In genomic region chr12:106179086-106179485, GRCh38 we compare ENCODE assay signal across 11 cellular contexts. TPM values are rescaled to one million over a fixed set of nuclear protein-coding genes. Genes with fewer than 3 reads are reported as not detected.
DNase-seq lines count a peak whose midpoint lies in the region; TF ChIP-seq lines count a peak whose summit lies in the region.
"Had no signal": no experiment of that assay in that cellular context is flagged by ENCODE, and none has a peak within 500 bp of the region (broad histone marks: within the 10 kb centered on the region; RNA-seq: fewer than 3 reads in every experiment).

No MANE protein-coding gene starts in this region.

- intact Hi-C loops in sigmoid colon (cut with DNase I), result no loop called here

- H3K4me1 ChIP-seq in cardiac muscle cell (ENCODE audit: low read depth) (peaks cover 20% of the 10 kb centered on the region), sigmoid colon (peaks cover 0 to 5% (median 0%) of the 10 kb centered on the region in 4 donors)
- H3K4me1 ChIP-seq in effector memory CD4-positive, alpha-beta T cell (ENCODE audit: control insufficient read depth, insufficient read depth, low read length, poor library complexity, severe bottlenecking), result no peaks in the 10 kb centered on the region
- H3K4me1 ChIP-seq: prostate gland had no signal

- no peak overlapping the region for H3K4me3 ChIP-seq in cardiac muscle cell
- H3K4me3 ChIP-seq in sigmoid colon, result no peak overlapping the region
- H3K4me3 ChIP-seq in effector memory CD4-positive, alpha-beta T cell (ENCODE audit: insufficient read depth, low read depth, low read length, poor library complexity, severe bottlenecking), result no peak overlapping the region
- H3K4me3 ChIP-seq: prostate gland had no signal

- no peak for TF ChIP-seq CTCF in cardiac muscle cell (IDR thresholded peaks at IDR 0.05; ENCODE audit: low read depth, low read length)
- TF ChIP-seq CTCF in sigmoid colon (IDR thresholded peaks at IDR 0.05), result no peak

- DNase-seq in G401 (ENCODE audit: low spot score), result peak; percentile 10
- DNase-seq in NCI-H2171 treated with DMSO at 0.1 percent for 48 hours (lab: John Stamatoyannopoulos, UW), result peak; percentile 97
- no peak for DNase-seq in cardiac muscle cell (ENCODE audit: low read depth in 1 of 2, low spot score in 1 of 2)
- DNase-seq in sigmoid colon, result peak; percentile 86
- no peak for DNase-seq in Ammon's horn (ENCODE audit: low spot score)
- no peak for DNase-seq in effector memory CD4-positive, alpha-beta T cell
- DNase-seq in activated CD4-positive, alpha-beta T cell treated with anti-CD3 and anti-CD28 coated beads, Interleukin-2, amount 50 U/mL, for 4 hours, result no peak
- DNase-seq in amniotic stem cell (lab: John Stamatoyannopoulos, UW), result no peak
- DNase-seq: HCEC 1CT had no signal

- no peaks in the 10 kb centered on the region for H3K36me3 ChIP-seq in cardiac muscle cell
- no peaks in the 10 kb centered on the region for H3K36me3 ChIP-seq in sigmoid colon
- H3K36me3 ChIP-seq in effector memory CD4-positive, alpha-beta T cell (ENCODE audit: control insufficient read depth, insufficient read depth, low read length), result no peaks in the 10 kb centered on the region
- H3K36me3 ChIP-seq: prostate gland had no signal

- no peak for TF ChIP-seq POLR2A in sigmoid colon (IDR thresholded peaks at IDR 0.05)

- in situ Hi-C loops in G401 (cut with HindIII; ENCODE audit: low sequenced_read_pairs), result no loop called here

- H3K9me3 ChIP-seq in cardiac muscle cell (ENCODE audit: low read depth) (no peaks in the 10 kb centered on the region), sigmoid colon (no peaks in the 10 kb centered on the region)
- no peaks in the 10 kb centered on the region for H3K9me3 ChIP-seq in effector memory CD4-positive, alpha-beta T cell (ENCODE audit: control insufficient read depth, low read length)
- H3K9me3 ChIP-seq: prostate gland had no signal

- H3K27me3 ChIP-seq in cardiac muscle cell (no peaks in the 10 kb centered on the region), sigmoid colon (no peaks in the 10 kb centered on the region)
- no peaks in the 10 kb centered on the region for H3K27me3 ChIP-seq in effector memory CD4-positive, alpha-beta T cell (replicated peaks; ENCODE audit: control insufficient read depth, insufficient read depth, low read length, poor library complexity, severe bottlenecking)

- peak in 1 of 4 donors; percentile 13 for TF ChIP-seq EP300 in sigmoid colon (IDR thresholded peaks at IDR 0.05)

- WGBS in sigmoid colon, 2 donors, result 72% methylated on average over 3 of the region's 3 CpGs

- peak overlapping the region; percentile 80 for H3K27ac ChIP-seq in cardiac muscle cell
- peak overlapping the region; percentile 35 to 52 (median 49) for H3K27ac ChIP-seq in sigmoid colon
- no peak overlapping the region for H3K27ac ChIP-seq in effector memory CD4-positive, alpha-beta T cell (ENCODE audit: insufficient read depth, low read length, poor library complexity, severe bottlenecking)

RNA-seq across cellular contexts. Expression of gene NUAK1, which starts 40.3 kb away (rescaled TPM):
- 8.0 and 20.4 TPM in 2 replicates for total RNA-seq in G401 (2014; rRNA removed; shearing (Covaris generic))
- total RNA-seq in cardiac muscle cell (6.1 and 7.2 TPM in 2 replicates), sigmoid colon (10 to 100 TPM in 1 of 4 donors, 1 to 10 TPM in 3; 5.8 to 12.1 (median 7.5) TPM)
- polyA plus RNA-seq in cardiac muscle cell (2.9 and 4.8 TPM in 2 replicates), sigmoid colon (1 to 10 TPM; 1.8 to 3.7 (median 2.6) TPM)
- total RNA-seq: T-helper 2 cell treated with Interferon-gamma antibody and Interleukin-4, amounts not matched to agents 100 ng/mL and 5 ng/mL, for 36 hours had no signal

Comparison
In these comparisons a context has a peak if more than half of its experiments do, and no peak if none do; other contexts are left out.
1. DNase-seq: peak in G401 (single experiment), NCI-H2171 treated with DMSO at 0.1 percent for 48 hours (single experiment) and sigmoid colon (single experiment); none in cardiac muscle cell (0 of 2), Ammon's horn (single experiment), effector memory CD4-positive, alpha-beta T cell (0 of 3), activated CD4-positive, alpha-beta T cell treated with anti-CD3 and anti-CD28 coated beads, Interleukin-2, amount 50 U/mL, for 4 hours (0 of 2) and amniotic stem cell (single experiment).